In the genomic region with DNA sequence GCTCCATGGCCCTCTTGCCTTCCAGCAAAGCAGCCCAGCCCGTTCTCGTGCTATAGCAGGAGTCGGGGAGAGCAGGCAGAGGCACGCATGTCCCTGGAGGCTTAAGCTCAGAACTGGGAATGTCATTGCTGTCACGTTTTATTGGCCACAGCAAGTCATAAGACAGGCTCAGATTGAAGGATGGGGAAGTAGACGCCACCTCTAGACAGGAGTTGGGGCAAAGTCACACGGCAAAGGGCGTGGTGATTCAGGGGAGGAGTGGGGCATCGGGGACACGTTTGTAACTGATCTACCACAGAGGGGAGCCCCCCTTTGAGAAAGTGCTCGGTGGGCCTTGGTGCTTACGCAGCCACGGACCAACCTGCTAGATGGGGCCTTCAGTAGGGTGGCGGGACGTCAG, we compare ENCODE assay signal across 2 cellular contexts. TPM values are rescaled to one million over a fixed set of nuclear protein-coding genes. Genes with fewer than 3 reads are reported as not detected.
"Had no signal": no experiment of that assay in that cellular context is flagged by ENCODE, and none has a peak within 500 bp of the region (broad histone marks: within the 10 kb centered on the region; RNA-seq: fewer than 3 reads in every experiment).

No MANE protein-coding gene starts in this region.

RNA-seq across cellular contexts. Expression of a gene that starts 9.5 kb away (rescaled TPM):
- total RNA-seq: HT-29, K562 had no signal
